Comparison of ENCODE assay signal across 22 cellular contexts in the genomic region with DNA sequence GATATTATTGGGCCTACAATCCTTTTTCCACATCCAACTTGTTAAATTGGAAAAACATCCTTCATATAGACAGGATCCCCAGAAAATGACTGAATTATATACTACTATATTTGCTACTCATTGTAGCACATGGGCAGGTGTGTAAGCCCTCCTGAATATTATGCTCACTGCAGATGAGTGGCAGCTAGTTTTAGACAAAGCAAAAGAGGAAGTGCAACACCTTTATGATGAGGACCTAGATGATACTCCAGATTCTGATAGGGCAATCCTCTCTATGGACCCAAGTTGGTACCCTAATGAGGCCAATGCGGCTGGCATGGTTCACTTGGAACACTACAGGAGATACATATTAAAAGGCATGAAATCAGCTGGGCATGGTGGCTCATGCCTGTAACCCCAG.
DNase-seq lines count a peak whose midpoint lies in the region; ATAC-seq, FAIRE-seq and TF ChIP-seq lines count a peak whose summit lies in the region.
"Had no signal": no experiment of that assay in that cellular context is flagged by ENCODE, and none has a peak within 500 bp of the region (broad histone marks: within the 10 kb centered on the region; RNA-seq: fewer than 3 reads in every experiment).

No MANE protein-coding gene starts in this region.

- TF ChIP-seq RAD21 in K562 (CRISPR knock-in tag; conservative IDR thresholded peaks at IDR 0.05 in 1 of 2, IDR thresholded peaks at IDR 0.05 in 1 of 2), result no peak

- BruUV-seq in K562 (replicated peaks; lab: Mats Ljungman, UMichigan), result no TSS peak

- no peak overlapping the region for H3K9ac ChIP-seq in Karpas-422 (ENCODE audit: low read length)
- no peak overlapping the region for H3K9ac ChIP-seq in K562 (ENCODE audit: insufficient read depth in 1 of 2, low read depth in 2 of 2, low read length in 2 of 2)

- in situ Hi-C loops in K562 (cut with MboI), result no loop called here

- no peak overlapping the region for H3K4me3 Mint-ChIP-seq in stimulated activated naive B cell treated with anti-CD40 and anti-IgM and Interleukin-4, amounts not matched to agents 10 μg/mL and 1 μg/mL and 100 μg/mL, for 72 hours
- H3K4me3 Mint-ChIP-seq in activated T-cell treated with anti-CD3 and anti-CD28 coated beads, Interleukin-2, amount 50 U/mL, for 24 hours, result no peak overlapping the region
- H3K4me3 Mint-ChIP-seq: CD4-positive, CD25-positive, alpha-beta regulatory T cell; CD8-positive, alpha-beta memory T cell; GM23338; IgD-negative memory B cell had no signal

- peaks cover 0 to 4% of the 10 kb centered on the region in 2 donors for H3K27me3 Mint-ChIP-seq in stimulated activated naive B cell treated with anti-CD40 and anti-IgM and Interleukin-4, amounts not matched to agents 10 μg/mL and 1 μg/mL and 100 μg/mL, for 72 hours
- no peaks in the 10 kb centered on the region for H3K27me3 Mint-ChIP-seq in activated T-cell treated with anti-CD3 and anti-CD28 coated beads, Interleukin-2, amount 50 U/mL, for 24 hours
- H3K27me3 Mint-ChIP-seq: CD4-positive, CD25-positive, alpha-beta regulatory T cell; IgD-negative memory B cell had no signal

- H3K9me3 ChIP-seq in Karpas-422 (ENCODE audit: low read length), result no peaks in the 10 kb centered on the region
- no peaks in the 10 kb centered on the region for H3K9me3 ChIP-seq in K562 (replicated peaks; ENCODE audit: control insufficient read depth, insufficient read depth, low read depth, low read length)
- H3K9me3 ChIP-seq: BE2C had no signal

- WGBS in K562 (ENCODE audit: insufficient coverage, low coverage, missing lambda C conversion rate), result 0% methylated on average over 1 of the region's 1 CpG

- H3K27ac ChIP-seq in Karpas-422 (ENCODE audit: low read length) (no peak overlapping the region), K562 (ENCODE audit: extremely low read depth, low read depth, low read length) (no peak overlapping the region)

- no peak for TF ChIP-seq CTCF in K562 (IDR thresholded peaks at IDR 0.05 in 2 of 3, conservative IDR thresholded peaks at IDR 0.05 in 1 of 3; ENCODE audit: insufficient read depth in 2 of 3, low read depth in 1 of 3, low read length in 3 of 3)

- no peaks in the 10 kb centered on the region for H3K9me2 ChIP-seq in Karpas-422 (replicated peaks; ENCODE audit: insufficient read depth, low read length)

- intact Hi-C loops in K562 (cut with micrococcal nuclease), result no loop called here

- no peaks in the 10 kb centered on the region for H3K27me3 ChIP-seq in Karpas-422 (ENCODE audit: low read length)
- H3K27me3 ChIP-seq in K562 (ENCODE audit: control insufficient read depth in 2 of 2, insufficient read depth in 2 of 2, low read length in 2 of 2), result no peaks in the 10 kb centered on the region; a peak in 1 of 5 replicates
- H3K27me3 ChIP-seq: BE2C had no signal

- peaks cover 0 to 3% of the 10 kb centered on the region in 2 donors for H3K36me3 Mint-ChIP-seq in stimulated activated naive B cell treated with anti-CD40 and anti-IgM and Interleukin-4, amounts not matched to agents 10 μg/mL and 1 μg/mL and 100 μg/mL, for 72 hours
- no peaks in the 10 kb centered on the region for H3K36me3 Mint-ChIP-seq in activated T-cell treated with anti-CD3 and anti-CD28 coated beads, Interleukin-2, amount 50 U/mL, for 24 hours (ENCODE audit: low read depth)
- H3K36me3 Mint-ChIP-seq: CD4-positive, CD25-positive, alpha-beta regulatory T cell; IgD-negative memory B cell had no signal

- TF ChIP-seq POLR2A in K562 (conservative IDR thresholded peaks at IDR 0.05), result no peak

- POLR2A ChIA-PET in K562 (lab: Yijun Ruan, JAX), result no interaction called here

- no peaks in the 10 kb centered on the region for H3K9me1 ChIP-seq in K562 (ENCODE audit: control insufficient read depth, insufficient read depth, low read length)

- FAIRE-seq in K562 (lab: Jason Lieb, UNC), result no peak
- FAIRE-seq: A204.1, G401.6, GM19239, H54, HepG2 had no signal

- ATAC-seq in GM18868 (IDR thresholded peaks at IDR 0.05; ENCODE audit: unreplicated experiment) (peak; percentile 74), K562 (no peak), HG02973 (IDR thresholded peaks at IDR 0.05; ENCODE audit: unreplicated experiment) (no peak)
- ATAC-seq in stimulated activated naive B cell treated with anti-CD40 and anti-IgM and Interleukin-4, amounts not matched to agents 10 μg/mL and 1 μg/mL and 100 μg/mL, for 72 hours (replicated peaks), result peak; percentile 65 to 76
- ATAC-seq: GM23338, HepG2 had no signal

- H3K27ac Mint-ChIP-seq in stimulated activated naive B cell treated with anti-CD40 and anti-IgM and Interleukin-4, amounts not matched to agents 10 μg/mL and 1 μg/mL and 100 μg/mL, for 72 hours, result no peak overlapping the region
- H3K27ac Mint-ChIP-seq in activated T-cell treated with anti-CD3 and anti-CD28 coated beads, Interleukin-2, amount 50 U/mL, for 24 hours, result no peak overlapping the region
- H3K27ac Mint-ChIP-seq: CD4-positive, CD25-positive, alpha-beta regulatory T cell; CD8-positive, alpha-beta memory T cell; GM23338 had no signal

- no peak overlapping the region for H2AFZ ChIP-seq in Karpas-422 (ENCODE audit: low read length)
- H2AFZ ChIP-seq in K562 (ENCODE audit: low read depth, low read length), result no peak overlapping the region

- H3K4me1 ChIP-seq in Karpas-422 (ENCODE audit: low read length) (no peaks in the 10 kb centered on the region), K562 (replicated peaks in 1 of 2; ENCODE audit: control insufficient read depth in 2 of 2, insufficient read depth in 2 of 2, low read length in 2 of 2) (no peaks in the 10 kb centered on the region)
- H3K4me1 ChIP-seq: BE2C had no signal

- DNase-seq in Karpas-422 (peak; percentile 53), K562 (ENCODE audit: extremely low read depth in 1 of 4, low spot score in 3 of 4) (no peak), LoVo (ENCODE audit: low spot score) (no peak)
- no peak for DNase-seq in stimulated activated naive B cell treated with anti-CD40 and anti-IgM and Interleukin-4, amounts not matched to agents 10 μg/mL and 1 μg/mL and 100 μg/mL, for 72 hours
- DNase-seq in activated T-cell treated with anti-CD3 and anti-CD28 coated beads, Interleukin-2, amount 50 U/mL, for 24 hours, result no peak
- DNase-seq: ACHN; BE2C; C1 segment of cervical spinal cord; CD4-positive, CD25-positive, alpha-beta regulatory T cell; CD8-positive, alpha-beta memory T cell; COR-L47; HCEC 1CT; KG1 had no signal

- H3K79me2 ChIP-seq in Karpas-422 (ENCODE audit: low read length) (no peaks in the 10 kb centered on the region), K562 (ENCODE audit: control insufficient read depth, insufficient read depth, low read length) (no peaks in the 10 kb centered on the region)

- no peaks in the 10 kb centered on the region for H3K9me3 Mint-ChIP-seq in stimulated activated naive B cell treated with anti-CD40 and anti-IgM and Interleukin-4, amounts not matched to agents 10 μg/mL and 1 μg/mL and 100 μg/mL, for 72 hours
- H3K9me3 Mint-ChIP-seq in activated T-cell treated with anti-CD3 and anti-CD28 coated beads, Interleukin-2, amount 50 U/mL, for 24 hours, result no peaks in the 10 kb centered on the region
- H3K9me3 Mint-ChIP-seq: CD8-positive, alpha-beta memory T cell; GM23338; IgD-negative memory B cell had no signal

- no peak overlapping the region for H3K4me2 ChIP-seq in Karpas-422 (ENCODE audit: low read depth, low read length, poor library complexity, severe bottlenecking)
- H3K4me2 ChIP-seq in K562 (ENCODE audit: insufficient read depth, low read length), result no peak overlapping the region
- H3K4me2 ChIP-seq: GM23338 had no signal

- H3K4me1 Mint-ChIP-seq in stimulated activated naive B cell treated with anti-CD40 and anti-IgM and Interleukin-4, amounts not matched to agents 10 μg/mL and 1 μg/mL and 100 μg/mL, for 72 hours, result peaks cover 4 to 5% of the 10 kb centered on the region in 2 donors
- no peaks in the 10 kb centered on the region for H3K4me1 Mint-ChIP-seq in activated T-cell treated with anti-CD3 and anti-CD28 coated beads, Interleukin-2, amount 50 U/mL, for 24 hours (ENCODE audit: low read depth)
- H3K4me1 Mint-ChIP-seq: CD8-positive, alpha-beta memory T cell had no signal

- H3K4me3 ChIP-seq in Karpas-422 (ENCODE audit: low read length) (no peak overlapping the region), K562 (no peak overlapping the region)
- H3K4me3 ChIP-seq: GM23338 had no signal

- TF ChIP-seq EP300 in K562 (IDR thresholded peaks at IDR 0.05; ENCODE audit: low read length), result no peak

- H4K20me1 ChIP-seq in Karpas-422 (ENCODE audit: insufficient read depth, low read depth, low read length), result no peaks in the 10 kb centered on the region
- no peaks in the 10 kb centered on the region for H4K20me1 ChIP-seq in K562 (replicated peaks; ENCODE audit: control insufficient read depth, insufficient read depth, low read length)

- H3K36me3 ChIP-seq in Karpas-422 (ENCODE audit: insufficient read depth, low read length), result no peaks in the 10 kb centered on the region
- no peaks in the 10 kb centered on the region for H3K36me3 ChIP-seq in K562 (ENCODE audit: control insufficient read depth, insufficient read depth, low read length)
- H3K36me3 ChIP-seq: BE2C had no signal

- CTCF ChIA-PET in K562 (lab: Yijun Ruan, JAX; ENCODE audit: low intra/inter-chr PET ratio), result no interaction called here

TF ChIP-seq in K562, 482 proteins besides CTCF, POLR2A, EP300 and RAD21:
- TF ChIP-seq SPI1 (IDR thresholded peaks at IDR 0.05; ENCODE audit: borderline replicate concordance, low read depth, low read length) (peak; percentile 81), ZNF280B (CRISPR knock-in tag; IDR thresholded peaks at IDR 0.05) (no peak), SUPT5H (IDR thresholded peaks at IDR 0.05) (no peak), ZNF699 (CRISPR knock-in tag; IDR thresholded peaks at IDR 0.05; ENCODE audit: insufficient replicate concordance) (no peak), FOSL1 (tag; conservative IDR thresholded peaks at IDR 0.05) (no peak)
- TF ChIP-seq, protein P1, sequence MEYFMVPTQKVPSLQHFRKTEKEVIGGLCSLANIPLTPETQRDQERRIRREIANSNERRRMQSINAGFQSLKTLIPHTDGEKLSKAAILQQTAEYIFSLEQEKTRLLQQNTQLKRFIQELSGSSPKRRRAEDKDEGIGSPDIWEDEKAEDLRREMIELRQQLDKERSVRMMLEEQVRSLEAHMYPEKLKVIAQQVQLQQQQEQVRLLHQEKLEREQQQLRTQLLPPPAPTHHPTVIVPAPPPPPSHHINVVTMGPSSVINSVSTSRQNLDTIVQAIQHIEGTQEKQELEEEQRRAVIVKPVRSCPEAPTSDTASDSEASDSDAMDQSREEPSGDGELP (CRISPR knock-in tag; IDR thresholded peaks at IDR 0.05; ENCODE audit: borderline replicate concordance), result no peak

Comparison
In these comparisons a context has a peak if more than half of its experiments do, and no peak if none do; other contexts are left out.
1. ATAC-seq: peak in GM18868 (single experiment) and stimulated activated naive B cell treated with anti-CD40 and anti-IgM and Interleukin-4, amounts not matched to agents 10 μg/mL and 1 μg/mL and 100 μg/mL, for 72 hours (2 of 2); none in K562 (single experiment) and HG02973 (single experiment).